ENCODE assay signal across 35 cellular contexts in genomic region chr16:81012974-81013373, GRCh38. TPM values are rescaled to one million over a fixed set of nuclear protein-coding genes. Genes with fewer than 3 reads are reported as not detected.
"Had no signal": no experiment of that assay in that cellular context is flagged by ENCODE, and none has a peak within 500 bp of the region (broad histone marks: within the 10 kb centered on the region; RNA-seq: fewer than 3 reads in every experiment).

No MANE protein-coding gene starts in this region.

- H3K4me3 ChIP-seq: ascending aorta, cardiac muscle cell had no signal

- H3K4me3 Mint-ChIP-seq: activated B cell treated with CpG ODN at 0.5 μM for 24 hours; activated CD4-positive, alpha-beta memory T cell treated with anti-CD3 and anti-CD28 coated beads for 36 hours; activated CD4-positive, alpha-beta T cell treated with anti-CD3 and anti-CD28 coated beads, Interleukin-2, amount 10 ng/mL, durations not matched to agents 24 days and 14 days; activated CD8-positive, alpha-beta T cell treated with anti-CD3 and anti-CD28 coated beads for 36 hours; activated naive CD4-positive, alpha-beta T cell treated with anti-CD3 and anti-CD28 coated beads for 36 hours; activated naive CD4-positive, alpha-beta T cell treated with anti-CD3 and anti-CD28 coated beads, Interleukin-2, amount 50 U/mL, for 24 hours; activated naive CD8-positive, alpha-beta T cell; activated naive CD8-positive, alpha-beta T cell treated with anti-CD3 and anti-CD28 coated beads, Interleukin-2, amount 10 ng/mL, durations not matched to agents 7 days and 5 days; activated naive CD8-positive, alpha-beta T cell treated with anti-CD3 and anti-CD28 coated beads, Interleukin-2, amount 50 U/mL, for 24 hours; activated T-cell treated with anti-CD3 and anti-CD28 coated beads, Interleukin-2, amount 50 U/mL, for 4 hours; brain; central memory CD8-positive, alpha-beta T cell; T-helper 1 cell treated with Interleukin-12 subunit alpha and Interleukin-12 subunit beta and Interleukin-4 antibody, amounts not matched to agents 30 μg/mL and 1 μg/mL, for 36 hours; T-helper 2 cell treated with Interferon-gamma antibody and Interleukin-4, amounts not matched to agents 5 μg/mL and 100 μg/mL, for 36 hours had no signal

- ATAC-seq: activated CD8-positive, alpha-beta T cell treated with anti-CD3 and anti-CD28 coated beads for 36 hours; activated naive CD8-positive, alpha-beta T cell treated with anti-CD3 and anti-CD28 coated beads, Interleukin-2, amount 50 U/mL, for 24 hours; activated T-cell treated with anti-CD3 and anti-CD28 coated beads, Interleukin-2, amount 50 U/mL, for 4 hours; activated T-cell treated with anti-CD3 and anti-CD28 coated beads, Interleukin-2, amount 50 U/mL, for 72 hours had no signal

- H3K27ac ChIP-seq: ascending aorta, cardiac muscle cell, VCaP had no signal

- DNase-seq: activated B cell treated with CpG ODN at 0.5 μM for 24 hours; activated CD4-positive, alpha-beta memory T cell treated with anti-CD3 and anti-CD28 coated beads for 36 hours; activated CD4-positive, alpha-beta T cell treated with anti-CD3 and anti-CD28 coated beads for 4 hours; activated CD4-positive, alpha-beta T cell treated with anti-CD3 and anti-CD28 coated beads, Interleukin-2, amount 10 ng/mL, durations not matched to agents 24 days and 14 days; activated CD4-positive, alpha-beta T cell treated with anti-CD3 and anti-CD28 coated beads, Interleukin-2, amount 50 U/mL, for 1 hour; activated CD4-positive, alpha-beta T cell treated with anti-CD3 and anti-CD28 coated beads, Interleukin-2, amount 50 U/mL, for 4 hours; activated CD4-positive, CD25-positive, alpha-beta regulatory T cell treated with anti-CD3 and anti-CD28 coated beads, Interleukin-2, amount 50 U/mL, for 72 hours; activated CD8-positive, alpha-beta memory T cell treated with anti-CD3 and anti-CD28 coated beads, Interleukin-2, amount 50 U/mL, for 4 hours; activated CD8-positive, alpha-beta T cell treated with anti-CD3 and anti-CD28 coated beads for 36 hours; activated effector memory CD4-positive, alpha-beta T cell treated with Interleukin-2 at 50 U/mL for 16 hours; activated gamma-delta T cell; activated naive CD4-positive, alpha-beta T cell treated with anti-CD3 and anti-CD28 coated beads for 36 hours; activated naive CD8-positive, alpha-beta T cell treated with anti-CD3 and anti-CD28 coated beads, Interleukin-2, amount 10 ng/mL, durations not matched to agents 7 days and 5 days; activated naive CD8-positive, alpha-beta T cell treated with anti-CD3 and anti-CD28 coated beads, Interleukin-2, amount 50 U/mL, for 24 hours; activated T-cell treated with anti-CD3 and anti-CD28 coated beads for 4 hours; activated T-cell treated with anti-CD3 and anti-CD28 coated beads, Interleukin-2, amount 50 U/mL, for 1 hour; activated T-cell treated with anti-CD3 and anti-CD28 coated beads, Interleukin-2, amount 50 U/mL, for 4 hours; activated T-cell treated with anti-CD3 and anti-CD28 coated beads, Interleukin-2, amount 50 U/mL, for 72 hours; amygdala; anterior cingulate cortex; caudate nucleus; SW 1271; T-helper 1 cell; T-helper 2 cell; T-helper 9 cell had no signal

- H3K9me3 Mint-ChIP-seq: activated B cell treated with CpG ODN at 0.5 μM for 24 hours; activated CD4-positive, alpha-beta memory T cell treated with anti-CD3 and anti-CD28 coated beads for 36 hours; activated CD4-positive, alpha-beta T cell treated with anti-CD3 and anti-CD28 coated beads, Interleukin-2, amount 10 ng/mL, durations not matched to agents 24 days and 14 days; activated CD8-positive, alpha-beta T cell treated with anti-CD3 and anti-CD28 coated beads for 36 hours; activated naive CD4-positive, alpha-beta T cell treated with anti-CD3 and anti-CD28 coated beads for 36 hours; activated naive CD4-positive, alpha-beta T cell treated with anti-CD3 and anti-CD28 coated beads, Interleukin-2, amount 50 U/mL, for 24 hours; activated naive CD8-positive, alpha-beta T cell treated with anti-CD3 and anti-CD28 coated beads, Interleukin-2, amount 10 ng/mL, durations not matched to agents 7 days and 5 days; activated naive CD8-positive, alpha-beta T cell treated with anti-CD3 and anti-CD28 coated beads, Interleukin-2, amount 50 U/mL, for 24 hours; activated T-cell treated with anti-CD3 and anti-CD28 coated beads, Interleukin-2, amount 50 U/mL, for 4 hours; activated T-cell treated with anti-CD3 and anti-CD28 coated beads, Interleukin-2, amount 50 U/mL, for 72 hours; activated T-helper 2 cell treated with anti-CD3 and anti-CD28 coated beads, Interferon-gamma antibody, Interleukin-2, Interleukin-4, amounts not matched to agents 10 μg/mL and 5 μg/mL and 100 μg/mL, durations not matched to agents 14 hours and 24 hours and 36 hours; brain; central memory CD8-positive, alpha-beta T cell; T-helper 1 cell treated with Interleukin-12 subunit alpha and Interleukin-12 subunit beta and Interleukin-4 antibody, amounts not matched to agents 30 μg/mL and 1 μg/mL, for 36 hours; T-helper 2 cell treated with Interferon-gamma antibody and Interleukin-4, amounts not matched to agents 5 μg/mL and 100 μg/mL, for 36 hours had no signal

- H3K27me3 Mint-ChIP-seq: activated B cell treated with CpG ODN at 0.5 μM for 24 hours; activated CD4-positive, alpha-beta memory T cell treated with anti-CD3 and anti-CD28 coated beads for 36 hours; activated CD4-positive, alpha-beta T cell treated with anti-CD3 and anti-CD28 coated beads, Interleukin-2, amount 10 ng/mL, durations not matched to agents 24 days and 14 days; activated CD8-positive, alpha-beta T cell treated with anti-CD3 and anti-CD28 coated beads for 36 hours; activated naive CD4-positive, alpha-beta T cell treated with anti-CD3 and anti-CD28 coated beads, Interleukin-2, amount 50 U/mL, for 24 hours; activated naive CD8-positive, alpha-beta T cell; activated naive CD8-positive, alpha-beta T cell treated with anti-CD3 and anti-CD28 coated beads, Interleukin-2, amount 10 ng/mL, durations not matched to agents 7 days and 5 days; activated naive CD8-positive, alpha-beta T cell treated with anti-CD3 and anti-CD28 coated beads, Interleukin-2, amount 50 U/mL, for 24 hours; brain; central memory CD8-positive, alpha-beta T cell had no signal

- H3K27ac Mint-ChIP-seq: activated B cell treated with CpG ODN at 0.5 μM for 24 hours; activated CD4-positive, alpha-beta memory T cell treated with anti-CD3 and anti-CD28 coated beads for 36 hours; activated CD4-positive, alpha-beta T cell treated with anti-CD3 and anti-CD28 coated beads, Interleukin-2, amount 10 ng/mL, durations not matched to agents 24 days and 14 days; activated CD8-positive, alpha-beta T cell treated with anti-CD3 and anti-CD28 coated beads for 36 hours; activated naive CD4-positive, alpha-beta T cell treated with anti-CD3 and anti-CD28 coated beads for 36 hours; activated naive CD4-positive, alpha-beta T cell treated with anti-CD3 and anti-CD28 coated beads, Interleukin-2, amount 50 U/mL, for 24 hours; activated naive CD8-positive, alpha-beta T cell; activated naive CD8-positive, alpha-beta T cell treated with anti-CD3 and anti-CD28 coated beads, Interleukin-2, amount 10 ng/mL, durations not matched to agents 7 days and 5 days; activated naive CD8-positive, alpha-beta T cell treated with anti-CD3 and anti-CD28 coated beads, Interleukin-2, amount 50 U/mL, for 24 hours; activated T-cell treated with anti-CD3 and anti-CD28 coated beads, Interleukin-2, amount 50 U/mL, for 72 hours; activated T-helper 2 cell treated with anti-CD3 and anti-CD28 coated beads, Interferon-gamma antibody, Interleukin-2, Interleukin-4, amounts not matched to agents 10 μg/mL and 5 μg/mL and 100 μg/mL, durations not matched to agents 14 hours and 24 hours and 36 hours; T-helper 1 cell treated with Interleukin-12 subunit alpha and Interleukin-12 subunit beta and Interleukin-4 antibody, amounts not matched to agents 30 μg/mL and 1 μg/mL, for 36 hours; T-helper 2 cell treated with Interferon-gamma antibody and Interleukin-4, amounts not matched to agents 5 μg/mL and 100 μg/mL, for 36 hours had no signal

RNA-seq across cellular contexts. Expression of gene CENPN, which starts 6.0 kb away (rescaled TPM):
- total RNA-seq: ascending aorta had no signal
